Comparison of ENCODE assay signal across 8 cellular contexts in genomic region chr6:131807644-131808459, GRCh38. TPM values are rescaled to one million over a fixed set of nuclear protein-coding genes. Genes with fewer than 3 reads are reported as not detected.
DNase-seq lines count a peak whose midpoint lies in the region; TF ChIP-seq lines count a peak whose summit lies in the region.

Gene ENPP1, plus strand, starts transcription at chr6:131808020. Its CDS starts 16 bp downstream, at chr6:131808036.

- peaks cover 0 to 6% (median 3%) of the 10 kb centered on the region in 3 experiments; a peak in 4 of 7 replicates for H3K36me3 Mint-ChIP-seq in H9 (ENCODE audit: insufficient read depth in 1 of 3, low read depth in 3 of 3)
- H3K36me3 Mint-ChIP-seq in MCF 10A (ENCODE audit: insufficient read depth, unreplicated experiment): peaks cover 6% of the 10 kb centered on the region

- peak within 1 kb of the TSS; percentile 88 to 94 for H3K4me3 Mint-ChIP-seq in H9
- peak within 1 kb of the TSS; percentile 78 for H3K4me3 Mint-ChIP-seq in MCF 10A (ENCODE audit: unreplicated experiment)

- BruUV-seq in MCF 10A (replicated peaks; lab: Mats Ljungman, UMichigan): no TSS peak

- peak within 1 kb of the TSS; percentile 66 to 96 (median 96) for H3K27ac Mint-ChIP-seq in H9
- H3K27ac Mint-ChIP-seq in MCF 10A (ENCODE audit: low read depth, unreplicated experiment): no peak within 1 kb of the TSS

- H2AK5ac ChIP-seq in H9 (ENCODE audit: insufficient read length, low read length): no peak within 1 kb of the TSS

- CTCF ChIA-PET in MCF 10A (lab: Yijun Ruan, JAX): interaction anchor here (0.6 to 0.9 kb wide), 2 partner anchors 100 to 171 kb away, joined by 3 read pairs; no protein-coding TSS in a partner anchor

- H3K4ac ChIP-seq in H9 (ENCODE audit: low read depth, low read length): no peak within 1 kb of the TSS

- no peak within 1 kb of the TSS for H3T11ph ChIP-seq in H9 (ENCODE audit: low read length)

- no peak within 1 kb of the TSS for H3K18ac ChIP-seq in H9 (ENCODE audit: insufficient read length, low read depth, low read length)

- H3K4me1 Mint-ChIP-seq in H9: peaks cover 25 to 27% of the 10 kb centered on the region in 2 experiments
- peaks cover 15% of the 10 kb centered on the region for H3K4me1 Mint-ChIP-seq in MCF 10A (ENCODE audit: insufficient read depth, unreplicated experiment)

- no peak within 1 kb of the TSS for H3K23ac ChIP-seq in H9 (ENCODE audit: insufficient read length, low read depth, low read length)

- H4K91ac ChIP-seq in H9 (ENCODE audit: insufficient read length, low read depth, low read length): no peak within 1 kb of the TSS

- H3K56ac ChIP-seq in H9 (ENCODE audit: insufficient read length, low read depth, low read length): no peak within 1 kb of the TSS

- H3K79me1 ChIP-seq in H9 (ENCODE audit: insufficient read depth, low read depth, low read length, poor library complexity, severe bottlenecking): no peaks in the 10 kb centered on the region

- POLR2A ChIA-PET in MCF 10A (lab: Yijun Ruan, JAX): no interaction called here

- WGBS in H9 (ENCODE audit: extremely low coverage, insufficient read length, low lambda C conversion rate): no CpG with 5 or more reads among the region's 99 CpGs

- peak within 1 kb of the TSS; percentile 72 for H3K9ac ChIP-seq in H9 (ENCODE audit: extremely low read depth, insufficient read length, low read length)

- H2BK12ac ChIP-seq in H9 (ENCODE audit: insufficient read length, low read depth, low read length): no peak within 1 kb of the TSS

- H3K27ac ChIP-seq in H9 (ENCODE audit: insufficient read length, low read depth, low read length): no peak within 1 kb of the TSS

- H3K14ac ChIP-seq in H9 (ENCODE audit: insufficient read depth, low read length): peak within 1 kb of the TSS; percentile 31

- H3K27me3 ChIP-seq in H9 (ENCODE audit: insufficient read depth, low read length): no peaks in the 10 kb centered on the region

- peak within 1 kb of the TSS; percentile 97 for H2AFZ ChIP-seq in H9 (ENCODE audit: low read length)

- peaks cover 1% of the 10 kb centered on the region; the same call in 1 of the 2 replicates for H3K79me2 ChIP-seq in H9 (ENCODE audit: insufficient read depth, low read length)

- no peak within 1 kb of the TSS for H2BK15ac ChIP-seq in H9 (ENCODE audit: low read depth, low read length)

- H2BK5ac ChIP-seq in H9 (ENCODE audit: insufficient read length, low read length): no peak within 1 kb of the TSS

- H3K27me3 Mint-ChIP-seq in H9 (ENCODE audit: low read depth): peaks cover 32% of the 10 kb centered on the region
- no peaks in the 10 kb centered on the region for H3K27me3 Mint-ChIP-seq in MCF 10A (ENCODE audit: insufficient read depth, unreplicated experiment)

- H4K5ac ChIP-seq in H9 (ENCODE audit: insufficient read length, low read depth, low read length): no peak within 1 kb of the TSS

- H3K9me3 ChIP-seq in H9 (ENCODE audit: control insufficient read depth, low read depth, low read length): no peaks in the 10 kb centered on the region
- H3K9me3 ChIP-seq in iPS-18c (ENCODE audit: control insufficient read depth, insufficient read depth, low read length): peaks cover 3% of the 10 kb centered on the region

- peak within 1 kb of the TSS; percentile 82 for H3K4me3 ChIP-seq in iPS-18c (ENCODE audit: insufficient read depth, low read depth, low read length)
- peak within 1 kb of the TSS; percentile 67 for H3K4me3 ChIP-seq in skeletal muscle cell (ENCODE audit: low read depth, low read length)

- H3K4me1 ChIP-seq in H9 (ENCODE audit: insufficient read depth, low read length): peaks cover 3% of the 10 kb centered on the region; the same call in 1 of the 2 replicates

- TF ChIP-seq CTCF in H9 (conservative IDR thresholded peaks at IDR 0.05) (peak; percentile 52; the same call in 2 of the 3 replicates), MCF 10A (IDR thresholded peaks at IDR 0.05; ENCODE audit: unreplicated experiment) (no peak)

- intact Hi-C loops in MCF 10A (cut with micrococcal nuclease): no loop called here

- H3K9me3 Mint-ChIP-seq in H9 (peaks cover 9% of the 10 kb centered on the region in 2 experiments), MCF 10A (ENCODE audit: unreplicated experiment) (no peaks in the 10 kb centered on the region)

- H3K23me2 ChIP-seq in H9 (ENCODE audit: insufficient read length, low read depth, low read length, poor library complexity, severe bottlenecking): peaks cover 7% of the 10 kb centered on the region

- no peaks in the 10 kb centered on the region for H4K20me1 ChIP-seq in H9 (ENCODE audit: control insufficient read depth, insufficient read depth, insufficient read length)

- peak within 1 kb of the TSS; percentile 93 for H3K4me2 ChIP-seq in H9 (ENCODE audit: insufficient read depth, insufficient read length, low read length)

- peak within 1 kb of the TSS; percentile 26 for H2BK20ac ChIP-seq in H9 (ENCODE audit: low read depth, low read length, poor library complexity, severe bottlenecking)

- no peak within 1 kb of the TSS for H4K8ac ChIP-seq in H9 (replicated peaks; ENCODE audit: insufficient read length, low read depth, low read length)

- DNase-seq in DMS153 treated with DMSO at 0.1 percent for 48 hours (lab: John Stamatoyannopoulos, UW; ENCODE audit: unreplicated experiment): peak; percentile 74
- peak; percentile 76 for DNase-seq in H9
- DNase-seq in NCI-H1105 treated with DMSO at 0.1 percent for 48 hours (lab: John Stamatoyannopoulos, UW): peak; percentile 53
- DNase-seq in UCSD-AML1 (lab: John Stamatoyannopoulos, UW; ENCODE audit: unreplicated experiment): peak; percentile 28
- peak; percentile 62 for DNase-seq in MCF 10A (ENCODE audit: unreplicated experiment)
- no peak for DNase-seq in skeletal muscle cell (ENCODE audit: low read depth)
- no peak for DNase-seq in NK-92 (lab: John Stamatoyannopoulos, UW; ENCODE audit: unreplicated experiment)

- no peak within 1 kb of the TSS for H2BK120ac ChIP-seq in H9 (ENCODE audit: low read depth, low read length, poor library complexity, severe bottlenecking)

RNA-seq across cellular contexts. Expression of gene ENPP1, which starts in this region (rescaled TPM):
- total RNA-seq in H9 (2021) (21.1 and 22.5 TPM in 2 replicates), MCF 10A (2022) (1.4 and 2.8 TPM in 2 replicates)

Comparison
In these comparisons a context has a peak if more than half of its experiments do, and no peak if none do; other contexts are left out.
1. DNase-seq: peak in DMS153 treated with DMSO at 0.1 percent for 48 hours (single experiment), H9 (single experiment), NCI-H1105 treated with DMSO at 0.1 percent for 48 hours (single experiment), UCSD-AML1 (single experiment) and MCF 10A (single experiment); none in skeletal muscle cell (single experiment) and NK-92 (single experiment).